ENCODE assay signal across 8 cellular contexts in the genomic region with DNA sequence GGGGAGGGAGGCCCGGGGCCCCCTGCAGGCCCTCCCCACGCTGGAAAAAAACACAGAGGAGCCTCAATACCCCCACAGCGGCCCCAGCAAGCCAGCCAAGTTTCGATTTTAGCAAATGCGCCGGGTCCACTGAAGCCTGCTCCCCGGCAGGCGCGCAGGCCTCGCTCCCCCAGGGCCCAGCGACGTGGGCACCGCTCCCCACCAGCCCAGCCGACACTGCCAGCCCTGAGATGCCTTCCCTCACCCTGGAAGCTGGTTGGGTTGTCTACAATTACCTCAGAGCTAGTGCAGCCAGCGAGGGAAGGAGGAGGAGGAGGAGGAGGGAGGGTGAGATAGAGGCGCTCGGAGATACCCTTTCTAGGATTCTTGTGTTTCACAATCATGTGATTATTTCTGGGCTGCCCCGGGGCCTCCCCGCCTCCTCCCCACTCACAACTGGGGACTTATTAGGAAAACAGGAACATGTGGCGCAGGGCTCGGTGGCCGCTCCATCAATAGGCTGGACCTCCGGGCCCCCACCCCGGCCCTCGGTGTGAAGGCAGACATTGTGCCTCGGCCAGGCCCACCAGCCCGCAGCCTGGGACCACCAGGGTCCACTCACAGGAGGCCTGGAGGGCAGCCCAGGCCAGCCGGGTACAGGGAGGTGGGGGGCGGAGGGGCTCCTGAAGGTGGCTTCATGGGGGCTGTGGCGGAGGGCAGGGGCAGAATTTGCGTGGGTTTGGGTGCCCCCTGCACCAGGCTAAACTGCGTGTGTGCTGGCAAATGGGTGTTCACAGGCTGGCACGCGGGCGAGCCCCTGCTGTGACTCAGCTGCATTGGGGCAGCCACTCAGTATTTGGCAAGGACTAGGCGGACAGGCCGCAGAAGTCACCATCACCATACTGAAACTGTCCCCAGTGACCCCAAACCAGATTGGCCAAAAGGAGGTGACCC.
A peak's percentile ranks its signal among the peaks of the same experiment; 100 is the strongest.
DNase-seq lines count a peak whose midpoint lies in the region; ATAC-seq lines count a peak whose summit lies in the region.

No MANE protein-coding gene starts in this region.

- peaks cover 18% of the 10 kb centered on the region for H3K36me3 Mint-ChIP-seq in central memory CD8-positive, alpha-beta T cell (ENCODE audit: insufficient read depth)

- H3K4me3 Mint-ChIP-seq in central memory CD8-positive, alpha-beta T cell = peak overlapping the region; percentile 87
- H3K4me3 Mint-ChIP-seq in stimulated activated naive CD8-positive, alpha-beta T cell treated with anti-CD3 and anti-CD28 coated beads, Interleukin-15, amount 100 ng/mL, for 72 hours = peak overlapping the region; percentile 78 to 90

- ATAC-seq in HG02870 (IDR thresholded peaks at IDR 0.05; ENCODE audit: unreplicated experiment) = peak; percentile 40
- ATAC-seq in central memory CD8-positive, alpha-beta T cell (replicated peaks; ENCODE audit: extremely low read depth, poor library complexity, severe bottlenecking) = peak; percentile 33
- ATAC-seq in stimulated activated naive CD8-positive, alpha-beta T cell treated with anti-CD3 and anti-CD28 coated beads, Interleukin-15, amount 100 ng/mL, for 72 hours = peak; percentile 66
- no peak for ATAC-seq in GM19324 (IDR thresholded peaks at IDR 0.05; ENCODE audit: low FRiP score, unreplicated experiment)

- no peaks in the 10 kb centered on the region for H3K27me3 Mint-ChIP-seq in central memory CD8-positive, alpha-beta T cell
- no peaks in the 10 kb centered on the region for H3K27me3 Mint-ChIP-seq in stimulated activated naive CD8-positive, alpha-beta T cell treated with anti-CD3 and anti-CD28 coated beads, Interleukin-15, amount 100 ng/mL, for 72 hours

- DNase-seq in ELR (ENCODE audit: low read depth) = peak; percentile 57
- DNase-seq in UCSD-AML1 (lab: John Stamatoyannopoulos, UW; ENCODE audit: unreplicated experiment) = peak; percentile 74
- DNase-seq in central memory CD8-positive, alpha-beta T cell (ENCODE audit: low spot score in 2 of 2) = peak; percentile 36 to 49
- peak; percentile 86 for DNase-seq in medulla oblongata (ENCODE audit: extremely low spot score)
- peak; percentile 52 to 61 for DNase-seq in stimulated activated naive CD8-positive, alpha-beta T cell treated with anti-CD3 and anti-CD28 coated beads, Interleukin-15, amount 100 ng/mL, for 72 hours
- DNase-seq in NCI-H1930 (lab: John Stamatoyannopoulos, UW) = no peak

- H3K9me3 Mint-ChIP-seq in central memory CD8-positive, alpha-beta T cell = no peaks in the 10 kb centered on the region
- H3K9me3 Mint-ChIP-seq in stimulated activated naive CD8-positive, alpha-beta T cell treated with anti-CD3 and anti-CD28 coated beads, Interleukin-15, amount 100 ng/mL, for 72 hours = peaks cover 0 to 6% of the 10 kb centered on the region in 2 donors

- H3K4me1 Mint-ChIP-seq in central memory CD8-positive, alpha-beta T cell = peaks cover 58% of the 10 kb centered on the region
- peaks cover 62% of the 10 kb centered on the region for H3K4me1 Mint-ChIP-seq in stimulated activated naive CD8-positive, alpha-beta T cell treated with anti-CD3 and anti-CD28 coated beads, Interleukin-15, amount 100 ng/mL, for 72 hours

- peak overlapping the region; percentile 88 for H3K27ac Mint-ChIP-seq in central memory CD8-positive, alpha-beta T cell (ENCODE audit: low read depth)
- peak overlapping the region; percentile 43 to 93 for H3K27ac Mint-ChIP-seq in stimulated activated naive CD8-positive, alpha-beta T cell treated with anti-CD3 and anti-CD28 coated beads, Interleukin-15, amount 100 ng/mL, for 72 hours

Comparison
In these comparisons a context has a peak if more than half of its experiments do, and no peak if none do; other contexts are left out.
1. DNase-seq: peak in ELR (single experiment), UCSD-AML1 (single experiment), central memory CD8-positive, alpha-beta T cell (2 of 2), medulla oblongata (single experiment) and stimulated activated naive CD8-positive, alpha-beta T cell treated with anti-CD3 and anti-CD28 coated beads, Interleukin-15, amount 100 ng/mL, for 72 hours (2 of 2); none in NCI-H1930 (0 of 2).